In genomic region chr11:9263840-9264380, GRCh38 we compare ENCODE assay signal across 8 cellular contexts. TPM values are rescaled to one million over a fixed set of nuclear protein-coding genes. Genes with fewer than 3 reads are reported as not detected.
DNase-seq lines count a peak whose midpoint lies in the region; ATAC-seq and TF ChIP-seq lines count a peak whose summit lies in the region.

No MANE protein-coding gene starts in this region.

- H3K4me2 ChIP-seq in OCI-LY1 (ENCODE audit: low read length): peak overlapping the region; percentile 85

- no peaks in the 10 kb centered on the region for H3F3A ChIP-seq in OCI-LY1 (ENCODE audit: insufficient read depth, low read length)

- H3K9ac ChIP-seq in OCI-LY1 (ENCODE audit: low read length): peak overlapping the region; percentile 60; the same call in 1 of the 2 replicates
- H3K9ac ChIP-seq in adipocyte (ENCODE audit: low read length): peak overlapping the region; percentile 99

- H3K36me3 ChIP-seq in OCI-LY1 (ENCODE audit: insufficient read depth, low read length): no peaks in the 10 kb centered on the region
- H3K36me3 ChIP-seq in adipocyte (ENCODE audit: control insufficient read depth, insufficient read depth, low read length, severe bottlenecking): no peaks in the 10 kb centered on the region
- H3K36me3 ChIP-seq in kidney epithelial cell (ENCODE audit: control insufficient read depth, insufficient read depth, low read length): no peaks in the 10 kb centered on the region

- no peak overlapping the region for H3K27ac ChIP-seq in OCI-LY1 (ENCODE audit: low read depth, low read length, poor library complexity, severe bottlenecking)

- no peak for TF ChIP-seq CTCF in GM13976 (IDR thresholded peaks at IDR 0.05; ENCODE audit: borderline replicate concordance, control extremely low read depth, extremely low read depth, insufficient read depth, missing control alignments)
- TF ChIP-seq CTCF in OCI-LY1 (IDR thresholded peaks at IDR 0.05; ENCODE audit: low read length): no peak
- TF ChIP-seq CTCF in kidney epithelial cell (IDR thresholded peaks at IDR 0.05; ENCODE audit: insufficient read depth, low read length, poor library complexity, severe bottlenecking): no peak

- in situ Hi-C loops in GM13976 (cut with MboI; ENCODE audit: low sequenced_read_pairs, unreplicated experiment): no loop called here

- H3K9me2 ChIP-seq in OCI-LY1 (ENCODE audit: low read depth, low read length): no peaks in the 10 kb centered on the region

- H3K4me1 ChIP-seq in OCI-LY1 (ENCODE audit: insufficient read depth, low read length, severe bottlenecking): peaks cover 24% of the 10 kb centered on the region
- peaks cover 37% of the 10 kb centered on the region for H3K4me1 ChIP-seq in adipocyte (ENCODE audit: control insufficient read depth, insufficient read depth, low read length)

- no peaks in the 10 kb centered on the region for H4K20me1 ChIP-seq in OCI-LY1 (ENCODE audit: insufficient read depth, low read length)

- H3K9me3 ChIP-seq in OCI-LY1 (ENCODE audit: low read length): no peaks in the 10 kb centered on the region
- no peaks in the 10 kb centered on the region for H3K9me3 ChIP-seq in adipocyte (ENCODE audit: control insufficient read depth, low read length)

- peak; percentile 56 for ATAC-seq in HG02623 (IDR thresholded peaks at IDR 0.05; ENCODE audit: unreplicated experiment)

- no peak overlapping the region for H2AFZ ChIP-seq in OCI-LY1 (ENCODE audit: low read length)

- H3K27me3 ChIP-seq in OCI-LY1 (ENCODE audit: insufficient read depth, low read length): no peaks in the 10 kb centered on the region
- H3K27me3 ChIP-seq in adipocyte (replicated peaks; ENCODE audit: control insufficient read depth, insufficient read depth, low read length): no peaks in the 10 kb centered on the region
- H3K27me3 ChIP-seq in kidney epithelial cell (ENCODE audit: control insufficient read depth, insufficient read depth, low read length): no peaks in the 10 kb centered on the region

- no peaks in the 10 kb centered on the region for H3K79me2 ChIP-seq in OCI-LY1 (ENCODE audit: insufficient read depth, low read length)

- DNase-seq in GM13976 (ENCODE audit: low spot score) (peak; percentile 90), adipocyte (ENCODE audit: low read depth) (peak; percentile 58), kidney epithelial cell (ENCODE audit: low read depth) (no peak), DMS153 (lab: John Stamatoyannopoulos, UW) (no peak), NCI-H82 treated with DMSO at 0.1 percent for 48 hours (lab: John Stamatoyannopoulos, UW; ENCODE audit: unreplicated experiment) (no peak)
- peak; percentile 76 for DNase-seq in stimulated activated CD4-positive, alpha-beta T cell treated with anti-CD3 and anti-CD28 coated beads, Interleukin-4, amount 100 ng/mL, for 24 hours

- H3K4me3 ChIP-seq in OCI-LY1 (ENCODE audit: low read depth, low read length, poor library complexity, severe bottlenecking) (peak overlapping the region; percentile 82), adipocyte (ENCODE audit: low read length) (peak overlapping the region; percentile 92), kidney epithelial cell (ENCODE audit: low read depth, low read length) (peak overlapping the region; percentile 77)

RNA-seq across cellular contexts. Expression of gene DENND5A, which starts 1.2 kb away (rescaled TPM):
- total RNA-seq in kidney epithelial cell: 52.7 and 55.2 TPM in 2 replicates

RNA-seq across cellular contexts. Expression of gene TMEM41B, which starts 50.5 kb away (rescaled TPM):
- 48.7 and 57.4 TPM in 2 replicates for total RNA-seq in kidney epithelial cell

Comparison
In these comparisons a context has a peak if more than half of its experiments do, and no peak if none do; other contexts are left out.
1. DNase-seq: peak in GM13976 (single experiment), adipocyte (single experiment) and stimulated activated CD4-positive, alpha-beta T cell treated with anti-CD3 and anti-CD28 coated beads, Interleukin-4, amount 100 ng/mL, for 24 hours (single experiment); none in kidney epithelial cell (single experiment), DMS153 (single experiment) and NCI-H82 treated with DMSO at 0.1 percent for 48 hours (single experiment).
2. Peak in every context shown above with its lines, with median percentiles within 50 percentile points of each other: H3K4me3 ChIP-seq.